ENCODE assay signal across 11 cellular contexts in the genomic region with DNA sequence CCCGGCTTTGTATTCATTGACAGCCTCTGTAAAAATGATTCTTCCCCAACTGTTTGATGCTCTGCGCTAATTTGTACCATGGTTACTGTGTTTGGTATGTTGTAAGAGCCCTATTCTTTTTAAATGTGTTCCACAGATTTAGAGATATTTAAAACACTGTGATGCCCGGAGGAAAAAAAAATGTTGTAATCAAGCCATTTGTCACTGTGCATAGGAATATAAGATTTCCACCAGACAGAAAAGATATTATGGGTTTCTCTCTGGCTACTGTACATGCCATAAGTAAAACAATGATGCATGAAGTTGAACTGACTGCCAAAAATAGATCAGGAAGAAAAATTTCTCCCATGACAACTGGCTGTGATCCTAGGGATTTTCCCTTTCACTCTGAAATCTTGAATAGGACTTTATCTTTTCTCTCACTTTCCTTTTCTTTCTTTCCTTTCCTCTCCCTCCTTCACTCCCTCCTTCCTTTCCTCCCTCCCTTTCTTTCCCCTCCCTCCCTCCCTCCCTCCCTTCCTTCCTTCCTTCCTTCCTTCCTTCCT.
DNase-seq lines count a peak whose midpoint lies in the region; ATAC-seq and TF ChIP-seq lines count a peak whose summit lies in the region.
"Had no signal": no experiment of that assay in that cellular context is flagged by ENCODE, and none has a peak within 500 bp of the region (broad histone marks: within the 10 kb centered on the region; RNA-seq: fewer than 3 reads in every experiment).

No MANE protein-coding gene starts in this region.

- DNase-seq in NCI-H146 (lab: John Stamatoyannopoulos, UW): peak; percentile 21
- DNase-seq in NCI-H146 treated with DMSO at 0.1 percent for 48 hours (lab: John Stamatoyannopoulos, UW; ENCODE audit: unreplicated experiment): no peak
- peak; percentile 80 for DNase-seq in dedifferentiated amniotic fluid mesenchymal stem cell (ENCODE audit: extremely low spot score)
- no peak for DNase-seq in left lung
- no peak for DNase-seq in upper lobe of right lung
- no peak for DNase-seq in NCI-H345 treated with DMSO at 0.1 percent for 48 hours (lab: John Stamatoyannopoulos, UW; ENCODE audit: unreplicated experiment)
- no peak for DNase-seq in NCI-H1105 treated with DMSO at 0.1 percent for 48 hours (lab: John Stamatoyannopoulos, UW)
- no peak for DNase-seq in G401 (ENCODE audit: low spot score)
- DNase-seq: 8988T; NCI-H2171 treated with DMSO at 0.1 percent for 48 hours; stimulated activated CD4-positive, alpha-beta T cell treated with anti-CD3 and anti-CD28 coated beads, Interleukin-4, amount 100 ng/mL, for 4 hours had no signal

- H3K9me3 ChIP-seq in left lung: peaks cover 0 to 2% of the 10 kb centered on the region in 2 donors
- H3K9me3 ChIP-seq in upper lobe of right lung: no peaks in the 10 kb centered on the region

- no peaks in the 10 kb centered on the region for H3K36me3 ChIP-seq in left lung
- no peaks in the 10 kb centered on the region for H3K36me3 ChIP-seq in upper lobe of right lung

- H3K27ac ChIP-seq in left lung: peak overlapping the region; percentile 47 to 81
- peak overlapping the region; percentile 12 for H3K27ac ChIP-seq in upper lobe of right lung

- H3K4me3 ChIP-seq in left lung (no peak overlapping the region), upper lobe of right lung (no peak overlapping the region)

- peaks cover 6 to 51% of the 10 kb centered on the region in 2 donors for H3K4me1 ChIP-seq in left lung
- peaks cover 23% of the 10 kb centered on the region for H3K4me1 ChIP-seq in upper lobe of right lung

- in situ Hi-C loops in G401 (cut with HindIII; ENCODE audit: low sequenced_read_pairs): no loop called here

- no peak for TF ChIP-seq CTCF in left lung (IDR thresholded peaks at IDR 0.05)
- TF ChIP-seq CTCF in upper lobe of right lung (IDR thresholded peaks at IDR 0.05): no peak

- intact Hi-C loops in left lung (cut with DNase I): no loop called here
- intact Hi-C loops in upper lobe of right lung (cut with DNase I): no loop called here

- no peaks in the 10 kb centered on the region for H3K27me3 ChIP-seq in left lung
- no peaks in the 10 kb centered on the region for H3K27me3 ChIP-seq in upper lobe of right lung

- ATAC-seq in left lung: no peak
- no peak for ATAC-seq in upper lobe of right lung

Comparison
In these comparisons a context has a peak if more than half of its experiments do, and no peak if none do; other contexts are left out.
1. DNase-seq: peak in NCI-H146 (single experiment) and dedifferentiated amniotic fluid mesenchymal stem cell (single experiment); none in NCI-H146 treated with DMSO at 0.1 percent for 48 hours (single experiment), left lung (0 of 2), upper lobe of right lung (single experiment), NCI-H345 treated with DMSO at 0.1 percent for 48 hours (single experiment), NCI-H1105 treated with DMSO at 0.1 percent for 48 hours (single experiment) and G401 (single experiment).